1 cellular context compared by ENCODE assay signal in the genomic region with DNA sequence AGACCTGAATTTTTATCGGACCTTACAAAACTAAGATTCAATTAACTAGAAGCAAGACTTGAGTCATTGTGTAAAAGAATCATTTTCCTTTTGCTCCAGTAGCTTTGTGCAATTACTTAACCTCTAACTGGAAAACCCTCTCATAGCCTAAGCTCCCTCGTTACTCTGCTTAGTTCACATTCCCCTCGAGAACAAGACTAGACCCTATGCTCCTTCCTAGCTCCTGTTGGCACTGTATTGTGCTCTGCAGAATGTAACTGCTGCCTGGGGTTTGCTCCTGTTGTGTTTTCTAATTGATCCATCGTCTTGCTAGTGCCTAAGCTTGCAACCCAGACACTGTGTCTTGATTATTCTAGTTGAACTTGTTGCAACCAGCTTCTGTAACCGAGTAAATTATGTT.
TF ChIP-seq lines count a peak whose summit lies in the region.

No MANE protein-coding gene starts in this region.

TF ChIP-seq in GM12878, 131 proteins besides CTCF, POLR2A, EP300 and RAD21 (continued from another document):
- TF ChIP-seq, protein P1, sequence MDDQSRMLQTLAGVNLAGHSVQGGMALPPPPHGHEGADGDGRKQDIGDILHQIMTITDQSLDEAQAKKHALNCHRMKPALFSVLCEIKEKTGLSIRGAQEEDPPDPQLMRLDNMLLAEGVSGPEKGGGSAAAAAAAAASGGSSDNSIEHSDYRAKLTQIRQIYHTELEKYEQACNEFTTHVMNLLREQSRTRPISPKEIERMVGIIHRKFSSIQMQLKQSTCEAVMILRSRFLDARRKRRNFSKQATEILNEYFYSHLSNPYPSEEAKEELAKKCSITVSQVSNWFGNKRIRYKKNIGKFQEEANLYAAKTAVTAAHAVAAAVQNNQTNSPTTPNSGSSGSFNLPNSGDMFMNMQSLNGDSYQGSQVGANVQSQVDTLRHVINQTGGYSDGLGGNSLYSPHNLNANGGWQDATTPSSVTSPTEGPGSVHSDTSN (IDR thresholded peaks at IDR 0.05; ENCODE audit: insufficient replicate concordance, low read depth, low read length) = no peak
- TF ChIP-seq SMC3 (IDR thresholded peaks at IDR 0.05; ENCODE audit: borderline replicate concordance, low read length) (no peak), NFXL1 (IDR thresholded peaks at IDR 0.05; ENCODE audit: borderline replicate concordance) (no peak), RFX5 (IDR thresholded peaks at IDR 0.05; ENCODE audit: low read depth, low read length) (no peak), FOXK2 (IDR thresholded peaks at IDR 0.05) (no peak)
